ENCODE assay signal across 1 cellular context in the genomic region with DNA sequence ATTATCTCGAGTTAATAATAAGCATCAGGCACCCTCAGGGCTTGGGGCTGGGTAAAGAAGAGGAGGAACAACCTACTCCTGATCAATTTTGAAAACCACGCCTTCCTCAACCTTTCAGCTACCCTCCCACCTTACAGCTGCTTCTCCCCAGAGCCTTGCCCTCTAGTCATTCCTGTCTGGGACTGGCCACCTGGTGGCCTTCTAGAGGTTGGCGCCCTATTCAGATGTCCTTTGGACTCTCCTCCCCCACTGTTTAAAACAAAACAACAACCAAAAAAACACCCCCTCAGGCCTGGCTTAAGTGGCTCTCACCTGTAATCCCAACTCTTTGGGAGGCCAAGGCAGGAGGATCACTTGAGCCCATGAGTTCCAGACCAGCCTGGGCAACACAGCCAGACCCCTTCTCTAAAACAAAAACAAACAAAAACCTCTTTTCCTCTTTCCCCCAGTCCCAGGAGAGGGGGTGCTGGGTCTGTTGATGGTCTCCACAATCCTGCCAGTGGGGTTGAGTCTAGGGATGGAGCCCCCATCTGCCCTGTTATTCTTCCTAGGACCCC.
TF ChIP-seq lines count a peak whose summit lies in the region.

No MANE protein-coding gene starts in this region.

TF ChIP-seq in HepG2, 621 proteins besides CTCF, POLR2A, EP300 and RAD21:
- no peak for TF ChIP-seq ZNF564 (CRISPR knock-in tag; IDR thresholded peaks at IDR 0.05)
- no peak for TF ChIP-seq ZBTB7A (CRISPR knock-in tag; IDR thresholded peaks at IDR 0.05)
- peak; percentile 30; the same call in 1 of the 2 replicates for TF ChIP-seq PATZ1 (CRISPR knock-in tag; IDR thresholded peaks at IDR 0.05)
- TF ChIP-seq PPARG (CRISPR knock-in tag; conservative IDR thresholded peaks at IDR 0.05) = no peak
- TF ChIP-seq, protein P1, sequence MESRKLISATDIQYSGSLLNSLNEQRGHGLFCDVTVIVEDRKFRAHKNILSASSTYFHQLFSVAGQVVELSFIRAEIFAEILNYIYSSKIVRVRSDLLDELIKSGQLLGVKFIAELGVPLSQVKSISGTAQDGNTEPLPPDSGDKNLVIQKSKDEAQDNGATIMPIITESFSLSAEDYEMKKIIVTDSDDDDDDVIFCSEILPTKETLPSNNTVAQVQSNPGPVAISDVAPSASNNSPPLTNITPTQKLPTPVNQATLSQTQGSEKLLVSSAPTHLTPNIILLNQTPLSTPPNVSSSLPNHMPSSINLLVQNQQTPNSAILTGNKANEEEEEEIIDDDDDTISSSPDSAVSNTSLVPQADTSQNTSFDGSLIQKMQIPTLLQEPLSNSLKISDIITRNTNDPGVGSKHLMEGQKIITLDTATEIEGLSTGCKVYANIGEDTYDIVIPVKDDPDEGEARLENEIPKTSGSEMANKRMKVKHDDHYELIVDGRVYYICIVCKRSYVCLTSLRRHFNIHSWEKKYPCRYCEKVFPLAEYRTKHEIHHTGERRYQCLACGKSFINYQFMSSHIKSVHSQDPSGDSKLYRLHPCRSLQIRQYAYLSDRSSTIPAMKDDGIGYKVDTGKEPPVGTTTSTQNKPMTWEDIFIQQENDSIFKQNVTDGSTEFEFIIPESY (CRISPR knock-in tag; IDR thresholded peaks at IDR 0.05) = peak; percentile 94
- TF ChIP-seq TAF1 (CRISPR knock-in tag; IDR thresholded peaks at IDR 0.05) = no peak
- peak; percentile 55; the same call in 1 of the 2 replicates for TF ChIP-seq HNF4G (IDR thresholded peaks at IDR 0.05; ENCODE audit: borderline replicate concordance, low read depth, low read length)
- no peak for TF ChIP-seq HNF4G (CRISPR knock-in tag; IDR thresholded peaks at IDR 0.05; ENCODE audit: borderline replicate concordance, low read depth)
- TF ChIP-seq STAG1 (CRISPR knock-in tag; IDR thresholded peaks at IDR 0.05) = peak; percentile 26
- TF ChIP-seq, protein P2, sequence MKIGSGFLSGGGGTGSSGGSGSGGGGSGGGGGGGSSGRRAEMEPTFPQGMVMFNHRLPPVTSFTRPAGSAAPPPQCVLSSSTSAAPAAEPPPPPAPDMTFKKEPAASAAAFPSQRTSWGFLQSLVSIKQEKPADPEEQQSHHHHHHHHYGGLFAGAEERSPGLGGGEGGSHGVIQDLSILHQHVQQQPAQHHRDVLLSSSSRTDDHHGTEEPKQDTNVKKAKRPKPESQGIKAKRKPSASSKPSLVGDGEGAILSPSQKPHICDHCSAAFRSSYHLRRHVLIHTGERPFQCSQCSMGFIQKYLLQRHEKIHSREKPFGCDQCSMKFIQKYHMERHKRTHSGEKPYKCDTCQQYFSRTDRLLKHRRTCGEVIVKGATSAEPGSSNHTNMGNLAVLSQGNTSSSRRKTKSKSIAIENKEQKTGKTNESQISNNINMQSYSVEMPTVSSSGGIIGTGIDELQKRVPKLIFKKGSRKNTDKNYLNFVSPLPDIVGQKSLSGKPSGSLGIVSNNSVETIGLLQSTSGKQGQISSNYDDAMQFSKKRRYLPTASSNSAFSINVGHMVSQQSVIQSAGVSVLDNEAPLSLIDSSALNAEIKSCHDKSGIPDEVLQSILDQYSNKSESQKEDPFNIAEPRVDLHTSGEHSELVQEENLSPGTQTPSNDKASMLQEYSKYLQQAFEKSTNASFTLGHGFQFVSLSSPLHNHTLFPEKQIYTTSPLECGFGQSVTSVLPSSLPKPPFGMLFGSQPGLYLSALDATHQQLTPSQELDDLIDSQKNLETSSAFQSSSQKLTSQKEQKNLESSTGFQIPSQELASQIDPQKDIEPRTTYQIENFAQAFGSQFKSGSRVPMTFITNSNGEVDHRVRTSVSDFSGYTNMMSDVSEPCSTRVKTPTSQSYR (CRISPR knock-in tag; IDR thresholded peaks at IDR 0.05; ENCODE audit: borderline replicate concordance) = peak; percentile 44; the same call in 1 of the 2 replicates
- TF ChIP-seq, protein P3, sequence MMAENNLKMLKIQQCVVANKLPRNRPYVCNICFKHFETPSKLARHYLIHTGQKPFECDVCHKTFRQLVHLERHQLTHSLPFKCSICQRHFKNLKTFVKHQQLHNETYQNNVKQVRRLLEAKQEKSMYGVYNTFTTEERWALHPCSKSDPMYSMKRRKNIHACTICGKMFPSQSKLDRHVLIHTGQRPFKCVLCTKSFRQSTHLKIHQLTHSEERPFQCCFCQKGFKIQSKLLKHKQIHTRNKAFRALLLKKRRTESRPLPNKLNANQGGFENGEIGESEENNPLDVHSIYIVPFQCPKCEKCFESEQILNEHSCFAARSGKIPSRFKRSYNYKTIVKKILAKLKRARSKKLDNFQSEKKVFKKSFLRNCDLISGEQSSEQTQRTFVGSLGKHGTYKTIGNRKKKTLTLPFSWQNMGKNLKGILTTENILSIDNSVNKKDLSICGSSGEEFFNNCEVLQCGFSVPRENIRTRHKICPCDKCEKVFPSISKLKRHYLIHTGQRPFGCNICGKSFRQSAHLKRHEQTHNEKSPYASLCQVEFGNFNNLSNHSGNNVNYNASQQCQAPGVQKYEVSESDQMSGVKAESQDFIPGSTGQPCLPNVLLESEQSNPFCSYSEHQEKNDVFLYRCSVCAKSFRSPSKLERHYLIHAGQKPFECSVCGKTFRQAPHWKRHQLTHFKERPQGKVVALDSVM (CRISPR knock-in tag; IDR thresholded peaks at IDR 0.05) = peak; percentile 64
- peak; percentile 90 for TF ChIP-seq ZNF121 (CRISPR knock-in tag; IDR thresholded peaks at IDR 0.05)
- TF ChIP-seq HNF4A (CRISPR knock-in tag; IDR thresholded peaks at IDR 0.05) = peak; percentile 50
- peak; percentile 25; the same call in 1 of the 2 replicates for TF ChIP-seq SMC3 (IDR thresholded peaks at IDR 0.05; ENCODE audit: low read length)
